Comparison of ENCODE assay signal across 8 cellular contexts in the genomic region with DNA sequence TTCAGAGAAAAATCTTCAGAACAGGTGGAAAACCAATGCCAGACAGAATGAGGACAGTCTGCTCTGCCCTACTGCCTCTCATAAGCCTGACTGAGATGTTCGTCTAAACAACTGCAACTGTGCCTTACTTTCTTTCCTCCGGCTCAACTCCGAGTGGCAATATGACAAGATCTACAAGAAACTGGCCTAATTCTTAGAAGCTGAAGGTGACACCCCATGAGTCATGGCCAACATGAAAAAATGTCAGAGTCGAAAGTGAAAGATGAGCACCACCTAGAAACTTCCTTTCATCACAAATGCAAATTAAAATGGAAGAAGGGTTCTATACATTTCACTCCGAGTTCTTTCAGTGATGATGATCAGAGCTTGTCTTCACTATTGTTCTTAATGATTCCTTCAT. TPM values are rescaled to one million over a fixed set of nuclear protein-coding genes. Genes with fewer than 3 reads are reported as not detected.
DNase-seq lines count a peak whose midpoint lies in the region; ATAC-seq and FAIRE-seq lines count a peak whose summit lies in the region.

No MANE protein-coding gene starts in this region.

- DNase-seq in AG20443 (ENCODE audit: low spot score) (peak; percentile 41), HUDEP-2 (lab: John Stamatoyannopoulos, UW; ENCODE audit: unreplicated experiment in 76 of 76) (peak in 69 of 76 experiments; percentile 11 to 87 (median 53)), small intestine (peak; percentile 58), NCI-H1105 treated with DMSO at 0.1 percent for 48 hours (lab: John Stamatoyannopoulos, UW) (no peak), iPS-NIHi11 (ENCODE audit: low spot score) (no peak), HK-2 (ENCODE audit: unreplicated experiment) (no peak)
- peak; percentile 48 for DNase-seq in activated T-cell treated with anti-CD3 and anti-CD28 coated beads, Interleukin-2, amount 50 U/mL, for 4 hours

- H3K9me3 Mint-ChIP-seq in activated T-cell treated with anti-CD3 and anti-CD28 coated beads, Interleukin-2, amount 50 U/mL, for 4 hours, result no peaks in the 10 kb centered on the region

- no peaks in the 10 kb centered on the region for H3K9me3 ChIP-seq in small intestine (ENCODE audit: control insufficient read depth, low read depth)

- H3K27me3 Mint-ChIP-seq in activated T-cell treated with anti-CD3 and anti-CD28 coated beads, Interleukin-2, amount 50 U/mL, for 4 hours (ENCODE audit: low read depth), result no peaks in the 10 kb centered on the region

- no peak overlapping the region for H3K4me3 ChIP-seq in small intestine (ENCODE audit: low read depth in 1 of 2, low read length in 2 of 2)

- H3K4me1 ChIP-seq in small intestine (ENCODE audit: control insufficient read depth in 2 of 2, insufficient read depth in 1 of 2, low read depth in 1 of 2, low read length in 1 of 2), result peaks cover 0 to 4% of the 10 kb centered on the region in 2 donors

- peaks cover 55% of the 10 kb centered on the region for H3K4me1 Mint-ChIP-seq in activated T-cell treated with anti-CD3 and anti-CD28 coated beads, Interleukin-2, amount 50 U/mL, for 4 hours (ENCODE audit: low read depth)

- H3K36me3 ChIP-seq in small intestine (ENCODE audit: control insufficient read depth in 2 of 2, insufficient read depth in 2 of 2, low read length in 2 of 2), result peaks cover 4 to 16% of the 10 kb centered on the region in 2 donors

- H3K4me3 Mint-ChIP-seq in activated T-cell treated with anti-CD3 and anti-CD28 coated beads, Interleukin-2, amount 50 U/mL, for 4 hours, result peak overlapping the region; percentile 75

- WGBS in small intestine, 3 donors, result 71 to 83% (median 79%) methylated on average over 5 of the region's 5 CpGs

- H3K27me3 ChIP-seq in small intestine (ENCODE audit: control insufficient read depth in 2 of 2, insufficient read depth in 2 of 2, low read length in 2 of 2), result no peaks in the 10 kb centered on the region

- ATAC-seq in GM21367 (IDR thresholded peaks at IDR 0.05; ENCODE audit: unreplicated experiment), result peak; percentile 83
- peak; percentile 81 to 88 for ATAC-seq in activated T-cell treated with anti-CD3 and anti-CD28 coated beads, Interleukin-2, amount 50 U/mL, for 4 hours

- peaks cover 28% of the 10 kb centered on the region for H3K36me3 Mint-ChIP-seq in activated T-cell treated with anti-CD3 and anti-CD28 coated beads, Interleukin-2, amount 50 U/mL, for 4 hours (ENCODE audit: insufficient read depth)

- FAIRE-seq in small intestine (lab: Jason Lieb, UNC), result no peak

- peak overlapping the region; percentile 14 to 77 for H3K27ac ChIP-seq in small intestine (ENCODE audit: low read depth in 1 of 2, low read length in 1 of 2)

RNA-seq across cellular contexts. Expression of gene PCYT1A, which starts 12.9 kb away (rescaled TPM):
- 10 to 100 TPM; 53.5 to 66.9 (median 56.2) TPM for total RNA-seq in activated T-cell treated with anti-CD3 and anti-CD28 coated beads, Interleukin-2, amount 50 U/mL, for 4 hours
- 10 to 100 TPM; 47.0 to 92.8 (median 48.9) TPM for polyA plus RNA-seq in small intestine

RNA-seq across cellular contexts. Expression of gene DYNLT2B, which starts 43.5 kb away (rescaled TPM):
- total RNA-seq in activated T-cell treated with anti-CD3 and anti-CD28 coated beads, Interleukin-2, amount 50 U/mL, for 4 hours, result 1 to 10 TPM; 6.0 to 7.7 (median 6.8) TPM
- 10 to 100 TPM in 1 of 3 donors, 1 to 10 TPM in 2; 4.0 to 10.2 (median 6.2) TPM for polyA plus RNA-seq in small intestine

RNA-seq across cellular contexts. Expression of gene SLC51A, which starts 58.3 kb away (rescaled TPM):
- total RNA-seq in activated T-cell treated with anti-CD3 and anti-CD28 coated beads, Interleukin-2, amount 50 U/mL, for 4 hours, result not detected
- polyA plus RNA-seq in small intestine, result 100 to 1,000 TPM in 2 of 3 donors, 10 to 100 TPM in 1; 25.0 to 143 (median 117) TPM

Comparison
In these comparisons a context has a peak if more than half of its experiments do, and no peak if none do; other contexts are left out.
1. DNase-seq: peak in AG20443 (single experiment), HUDEP-2 (69 of 76), activated T-cell treated with anti-CD3 and anti-CD28 coated beads, Interleukin-2, amount 50 U/mL, for 4 hours (single experiment) and small intestine (single experiment); none in NCI-H1105 treated with DMSO at 0.1 percent for 48 hours (single experiment), iPS-NIHi11 (single experiment) and HK-2 (single experiment).